ENCODE assay signal across 9 cellular contexts in the genomic region with DNA sequence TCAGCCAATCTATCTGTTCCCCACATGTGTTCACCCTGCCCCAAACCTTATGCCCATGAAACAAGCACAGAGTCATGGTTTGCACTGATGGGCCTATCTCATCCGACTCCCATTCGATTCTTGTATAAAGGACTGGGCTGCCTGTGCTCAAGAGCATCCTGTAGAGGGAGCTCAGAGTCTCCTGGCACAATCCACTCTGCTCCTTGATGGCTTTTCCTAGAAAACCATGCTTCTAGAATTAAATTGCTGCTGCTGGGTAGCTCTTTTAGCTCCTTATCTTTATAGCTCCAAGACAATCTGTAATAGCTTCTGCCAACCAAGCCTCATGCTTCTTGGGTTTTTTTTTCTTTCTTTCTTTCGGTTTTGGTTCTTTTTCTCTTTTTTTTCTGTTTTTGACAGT. TPM values are rescaled to one million over a fixed set of nuclear protein-coding genes. Genes with fewer than 3 reads are reported as not detected.
A peak's percentile ranks its signal among the peaks of the same experiment; 100 is the strongest.
DNase-seq lines count a peak whose midpoint lies in the region; ATAC-seq, FAIRE-seq and TF ChIP-seq lines count a peak whose summit lies in the region.
"Had no signal": no experiment of that assay in that cellular context is flagged by ENCODE, and none has a peak within 500 bp of the region (broad histone marks: within the 10 kb centered on the region; RNA-seq: fewer than 3 reads in every experiment).

No MANE protein-coding gene starts in this region.

- ATAC-seq in activated CD8-positive, alpha-beta T cell treated with anti-CD3 and anti-CD28 coated beads, Interleukin-2, amount 10 ng/mL, durations not matched to agents 7 days and 5 days = no peak
- ATAC-seq in HepG2 (peak; percentile 86), GM18868 (IDR thresholded peaks at IDR 0.05; ENCODE audit: unreplicated experiment) (no peak), HG02763 (IDR thresholded peaks at IDR 0.05; ENCODE audit: unreplicated experiment) (no peak)

- H3K4me1 Mint-ChIP-seq in activated CD8-positive, alpha-beta T cell treated with anti-CD3 and anti-CD28 coated beads, Interleukin-2, amount 10 ng/mL, durations not matched to agents 7 days and 5 days (ENCODE audit: low read depth) = peaks cover 9% of the 10 kb centered on the region
- peaks cover 8 to 10% of the 10 kb centered on the region in 2 donors for H3K4me1 Mint-ChIP-seq in immature natural killer cell

- no peak overlapping the region for H3K4me3 Mint-ChIP-seq in activated CD8-positive, alpha-beta T cell treated with anti-CD3 and anti-CD28 coated beads, Interleukin-2, amount 10 ng/mL, durations not matched to agents 7 days and 5 days
- H3K4me3 Mint-ChIP-seq in immature natural killer cell = no peak overlapping the region
- H3K4me3 Mint-ChIP-seq: activated CD4-positive, alpha-beta T cell treated with anti-CD3 and anti-CD28 coated beads, Interleukin-2, amount 10 ng/mL, durations not matched to agents 7 days and 5 days had no signal

- no peaks in the 10 kb centered on the region for H3K9me3 Mint-ChIP-seq in activated CD8-positive, alpha-beta T cell treated with anti-CD3 and anti-CD28 coated beads, Interleukin-2, amount 10 ng/mL, durations not matched to agents 7 days and 5 days (ENCODE audit: insufficient read depth)
- no peaks in the 10 kb centered on the region for H3K9me3 Mint-ChIP-seq in immature natural killer cell
- H3K9me3 Mint-ChIP-seq: activated CD4-positive, alpha-beta T cell treated with anti-CD3 and anti-CD28 coated beads, Interleukin-2, amount 10 ng/mL, durations not matched to agents 7 days and 5 days had no signal

- CTCF ChIA-PET in activated CD8-positive, alpha-beta T cell treated with anti-CD3 and anti-CD28 coated beads, Interleukin-2, amount 10 ng/mL, durations not matched to agents 7 days and 5 days (lab: Charles Lee) = interaction anchor here (1.1 to 1.5 kb wide), 2 partner anchors 17 to 21 kb away, joined by 3 read pairs; no protein-coding TSS in a partner anchor
- CTCF ChIA-PET in HepG2 (lab: Yijun Ruan, JAX; ENCODE audit: low intra/inter-chr PET ratio, low total read pairs) = interaction anchor here (1.6 to 1.7 kb wide), 3 partner anchors 21 to 166 kb away, joined by 5 to 10 read pairs (median 10); no protein-coding TSS in a partner anchor

- TF ChIP-seq RAD21 in HepG2 (CRISPR knock-in tag; IDR thresholded peaks at IDR 0.05) = peak; percentile 53; the same call in 1 of the 2 replicates

- peaks cover 4% of the 10 kb centered on the region for H3K4me1 ChIP-seq in KMS-11 (ENCODE audit: low read depth, poor library complexity, severe bottlenecking)
- peaks cover 18% of the 10 kb centered on the region for H3K4me1 ChIP-seq in HepG2 (ENCODE audit: insufficient read depth, low read length)
- H3K4me1 ChIP-seq in stomach = peaks cover 5 to 9% (median 8%) of the 10 kb centered on the region in 4 donors

- intact Hi-C loops in HepG2 (cut with micrococcal nuclease; ENCODE audit: unreplicated experiment) (loop anchor here (1.0 kb wide), 1 partner anchor 132 kb away; no protein-coding TSS in a partner anchor), stomach (cut with DNase I; ENCODE audit: low total_unique reads) (no loop called here)

- no peak for TF ChIP-seq EP300 in HepG2 (IDR thresholded peaks at IDR 0.05; ENCODE audit: low read depth in 2 of 2, low read length in 2 of 2)
- TF ChIP-seq EP300 in HepG2 (CRISPR knock-in tag; IDR thresholded peaks at IDR 0.05; ENCODE audit: borderline replicate concordance) = no peak
- no peak for TF ChIP-seq EP300 in stomach (IDR thresholded peaks at IDR 0.05)

- H3K9me3 ChIP-seq in HepG2 (ENCODE audit: low read length) (no peaks in the 10 kb centered on the region), stomach (no peaks in the 10 kb centered on the region)

- POLR2A ChIA-PET in activated CD8-positive, alpha-beta T cell treated with anti-CD3 and anti-CD28 coated beads, Interleukin-2, amount 10 ng/mL, durations not matched to agents 7 days and 5 days (lab: Charles Lee) = no interaction called here
- POLR2A ChIA-PET in HepG2 (lab: Yijun Ruan, JAX) = interaction anchor here (1.6 kb wide), 1 partner anchor 17 kb away, joined by 8 read pairs; the partner anchor contains the start of gene ZNF23

- peak; percentile 1; the same call in 1 of the 2 replicates for TF ChIP-seq CTCF in KMS-11 (conservative IDR thresholded peaks at IDR 0.05; ENCODE audit: low read depth, low read length)
- peak; percentile 70 for TF ChIP-seq CTCF in HepG2 (CRISPR knock-in tag; IDR thresholded peaks at IDR 0.05)
- no peak for TF ChIP-seq CTCF in stomach (IDR thresholded peaks at IDR 0.05)

- H3K36me3 Mint-ChIP-seq in activated CD8-positive, alpha-beta T cell treated with anti-CD3 and anti-CD28 coated beads, Interleukin-2, amount 10 ng/mL, durations not matched to agents 7 days and 5 days (ENCODE audit: low read depth) = no peaks in the 10 kb centered on the region
- peaks cover 21 to 31% (median 27%) of the 10 kb centered on the region in 3 donors for H3K36me3 Mint-ChIP-seq in immature natural killer cell

- peak; percentile 77 for FAIRE-seq in HepG2 (lab: Jason Lieb, UNC)

- H4K20me1 ChIP-seq in KMS-11 (ENCODE audit: insufficient read depth) (no peaks in the 10 kb centered on the region), HepG2 (ENCODE audit: insufficient read depth, low read length) (no peaks in the 10 kb centered on the region)

- DNase-seq in DMS114 treated with DMSO at 0.1 percent for 48 hours (lab: John Stamatoyannopoulos, UW; ENCODE audit: unreplicated experiment) (peak; percentile 37), HepG2 (ENCODE audit: low spot score) (peak; percentile 55), immature natural killer cell (no peak), stomach (no peak)
- peak; percentile 23 for DNase-seq in activated CD8-positive, alpha-beta T cell treated with anti-CD3 and anti-CD28 coated beads, Interleukin-2, amount 10 ng/mL, durations not matched to agents 7 days and 5 days
- DNase-seq: activated CD4-positive, alpha-beta T cell treated with anti-CD3 and anti-CD28 coated beads, Interleukin-2, amount 10 ng/mL, durations not matched to agents 7 days and 5 days had no signal

- 57% methylated on average over 3 of the region's 3 CpGs for WGBS in HepG2 (ENCODE audit: low lambda C conversion rate)
- WGBS in stomach, 5 donors = 50 to 69% (median 52%) methylated on average over 3 of the region's 3 CpGs

- TF ChIP-seq POLR2A in HepG2 (IDR thresholded peaks at IDR 0.05; ENCODE audit: insufficient read depth in 1 of 2, low read depth in 2 of 2, low read length in 2 of 2) = no peak
- no peak for TF ChIP-seq POLR2A in stomach (IDR thresholded peaks at IDR 0.05)

- H3K79me2 ChIP-seq in KMS-11 (ENCODE audit: insufficient read depth, low read depth) = no peaks in the 10 kb centered on the region
- peaks cover 3% of the 10 kb centered on the region for H3K79me2 ChIP-seq in HepG2 (ENCODE audit: insufficient read depth, low read length)

- H2AFZ ChIP-seq in KMS-11 (ENCODE audit: low read depth) (no peak overlapping the region), HepG2 (ENCODE audit: low read length) (no peak overlapping the region)

- H3K36me3 ChIP-seq in KMS-11 (ENCODE audit: insufficient read depth) (no peaks in the 10 kb centered on the region), HepG2 (replicated peaks in 1 of 2; ENCODE audit: control insufficient read depth in 1 of 2, insufficient read depth in 2 of 2, low read length in 2 of 2) (peaks cover 9 to 30% of the 10 kb centered on the region in 2 experiments), stomach (peaks cover 15 to 45% (median 45%) of the 10 kb centered on the region in 4 donors)

- no peak overlapping the region for H3K4me2 ChIP-seq in KMS-11
- H3K4me2 ChIP-seq in HepG2 (ENCODE audit: low read depth, low read length) = no peak overlapping the region

- H3K27ac ChIP-seq in KMS-11 (no peak overlapping the region), HepG2 (ENCODE audit: extremely low read length, insufficient read depth, low read length) (no peak overlapping the region), stomach (no peak overlapping the region)

- BruUV-seq in HepG2 (replicated peaks; lab: Mats Ljungman, UMichigan) = no TSS peak

- in situ Hi-C loops in HepG2 (cut with HindIII; ENCODE audit: extremely low pct_ligation_motif_present, low pct_unique_long_range_greater_than_20kb) = no loop called here

- H3K9ac ChIP-seq in KMS-11 (no peak overlapping the region), HepG2 (ENCODE audit: insufficient read depth, low read depth, low read length) (no peak overlapping the region)

- H3K27me3 Mint-ChIP-seq in activated CD8-positive, alpha-beta T cell treated with anti-CD3 and anti-CD28 coated beads, Interleukin-2, amount 10 ng/mL, durations not matched to agents 7 days and 5 days (ENCODE audit: low read depth) = no peaks in the 10 kb centered on the region
- H3K27me3 Mint-ChIP-seq in immature natural killer cell (ENCODE audit: low read depth in 3 of 3) = peaks cover under 1 to 7% (median 6%) of the 10 kb centered on the region in 3 donors
- H3K27me3 Mint-ChIP-seq: activated CD4-positive, alpha-beta T cell treated with anti-CD3 and anti-CD28 coated beads, Interleukin-2, amount 10 ng/mL, durations not matched to agents 7 days and 5 days had no signal

- H3K4me3 ChIP-seq in KMS-11 (IDR thresholded peaks at IDR 0.05; ENCODE audit: insufficient read depth, low read depth, low read length) = no peak overlapping the region
- H3K4me3 ChIP-seq in HepG2 (replicated peaks in 1 of 3; ENCODE audit: insufficient read depth in 1 of 3, low read depth in 2 of 3, low read length in 3 of 3) = no peak overlapping the region
- H3K4me3 ChIP-seq in stomach = no peak overlapping the region

- H3K27me3 ChIP-seq in KMS-11 (ENCODE audit: insufficient read depth, low read depth) = no peaks in the 10 kb centered on the region
- no peaks in the 10 kb centered on the region; a peak in 1 of 5 replicates for H3K27me3 ChIP-seq in HepG2 (ENCODE audit: control insufficient read depth in 1 of 2, insufficient read depth in 2 of 2, low read length in 2 of 2)
- no peaks in the 10 kb centered on the region for H3K27me3 ChIP-seq in stomach

- no peak overlapping the region for H3K27ac Mint-ChIP-seq in activated CD8-positive, alpha-beta T cell treated with anti-CD3 and anti-CD28 coated beads, Interleukin-2, amount 10 ng/mL, durations not matched to agents 7 days and 5 days
- peak overlapping the region in 1 of 6 donors; percentile 19 for H3K27ac Mint-ChIP-seq in immature natural killer cell
- H3K27ac Mint-ChIP-seq: activated CD4-positive, alpha-beta T cell treated with anti-CD3 and anti-CD28 coated beads, Interleukin-2, amount 10 ng/mL, durations not matched to agents 7 days and 5 days had no signal

RNA-seq across cellular contexts. Expression of gene ZNF19, which starts 9.7 kb away (rescaled TPM):
- total RNA-seq in activated CD8-positive, alpha-beta T cell treated with anti-CD3 and anti-CD28 coated beads, Interleukin-2, amount 10 ng/mL, durations not matched to agents 7 days and 5 days = 1 to 10 TPM; 2.7 TPM
- 4.6 and 5.8 TPM in 2 replicates for total RNA-seq in HepG2 (2016; rRNA removed; fragmentation: Illumina TruSeq; extraction: Trizol)
- 2.1 and 4.1 TPM in 2 replicates for total RNA-seq in HepG2 (2016; cell fraction: cytosol; rRNA removed; fragmentation: Illumina TruSeq; extraction: Trizol; ENCODE audit: low read depth)
- 4.1 and 5.9 TPM in 2 replicates for total RNA-seq in HepG2 (2016; cell fraction: insoluble cytoplasmic fraction; rRNA removed; fragmentation: Illumina TruSeq; extraction: Trizol)
- total RNA-seq in HepG2 (2016; cell fraction: membrane; rRNA removed; fragmentation: Illumina TruSeq; extraction: Trizol) = 5.0 and 5.7 TPM in 2 replicates
- total RNA-seq in HepG2 (2016; cell fraction: nucleus; rRNA removed; fragmentation: Illumina TruSeq; extraction: Trizol) = 9.4 and 10.8 TPM in 2 replicates
- polyA plus RNA-seq in HepG2 (2011; rRNA removed) = 3.2 and 3.7 TPM in 2 replicates
- polyA plus RNA-seq in HepG2 (2011; cell fraction: cytosol; rRNA removed) = 1.4 and 1.9 TPM in 2 replicates
- polyA plus RNA-seq in HepG2 (2011; cell fraction: nucleus; rRNA removed) = 6.9 and 16.9 TPM in 2 replicates
- 3.5 and 3.9 TPM in 2 replicates for polyA plus RNA-seq in HepG2 (2012)
- polyA plus RNA-seq in HepG2 (2016; cell fraction: cytosol; fragmentation: Illumina TruSeq; extraction: Trizol; ENCODE audit: low read depth) = 0.70 and 0.83 TPM in 2 replicates
- 2.9 and 3.0 TPM in 2 replicates for polyA plus RNA-seq in HepG2 (2016; cell fraction: insoluble cytoplasmic fraction; fragmentation: Illumina TruSeq; extraction: Trizol; ENCODE audit: low read depth)
- 1.4 and 1.8 TPM in 2 replicates for polyA plus RNA-seq in HepG2 (2016; cell fraction: membrane; fragmentation: Illumina TruSeq; extraction: Trizol; ENCODE audit: low read depth)
- polyA plus RNA-seq in HepG2 (2016; cell fraction: nucleus; fragmentation: Illumina TruSeq; extraction: Trizol; ENCODE audit: insufficient read depth, low read depth) = 5.9 and 7.3 TPM in 2 replicates
- 2.3 and 5.0 TPM in 2 replicates for polyA minus RNA-seq in HepG2 (2011; rRNA and poly(A)+ RNA removed; ENCODE audit: low replicate concordance)
- polyA minus RNA-seq in HepG2 (2011; cell fraction: cytosol; rRNA and poly(A)+ RNA removed) = 2.3 and 2.4 TPM in 2 replicates
- polyA minus RNA-seq in HepG2 (2011; cell fraction: nucleus; rRNA and poly(A)+ RNA removed) = 20.5 and 25.0 TPM in 2 replicates
- 1 to 10 TPM in 2 of 3 donors, under 1 TPM in 1; 0.21 to 3.4 (median 1.2) TPM for polyA plus RNA-seq in immature natural killer cell
- 1 to 10 TPM in 4 of 5 donors, not detected in 1; 2.2 to 6.8 (median 4.3) TPM for total RNA-seq in stomach
- polyA plus RNA-seq in stomach = 1 to 10 TPM; 1.1 to 2.0 (median 1.8) TPM

RNA-seq across cellular contexts. Expression of gene ZNF23, which starts 17.4 kb away (rescaled TPM):
- total RNA-seq in activated CD8-positive, alpha-beta T cell treated with anti-CD3 and anti-CD28 coated beads, Interleukin-2, amount 10 ng/mL, durations not matched to agents 7 days and 5 days = 1 to 10 TPM; 7.9 to 8.7 TPM
- total RNA-seq in HepG2 (2016; rRNA removed; fragmentation: Illumina TruSeq; extraction: Trizol) (12.2 and 14.0 TPM in 2 replicates), stomach (10 to 100 TPM in 1 of 5 donors, 1 to 10 TPM in 4; 1.2 to 52.6 (median 3.6) TPM)
- total RNA-seq in HepG2 (2016; cell fraction: cytosol; rRNA removed; fragmentation: Illumina TruSeq; extraction: Trizol; ENCODE audit: low read depth) = 3.5 and 3.6 TPM in 2 replicates
- total RNA-seq in HepG2 (2016; cell fraction: insoluble cytoplasmic fraction; rRNA removed; fragmentation: Illumina TruSeq; extraction: Trizol) = 13.3 and 16.5 TPM in 2 replicates
- total RNA-seq in HepG2 (2016; cell fraction: membrane; rRNA removed; fragmentation: Illumina TruSeq; extraction: Trizol) = 10.1 and 11.2 TPM in 2 replicates
- total RNA-seq in HepG2 (2016; cell fraction: nucleus; rRNA removed; fragmentation: Illumina TruSeq; extraction: Trizol) = 10.9 and 15.4 TPM in 2 replicates
- polyA plus RNA-seq in HepG2 (2011; rRNA removed) (8.6 and 9.0 TPM in 2 replicates), immature natural killer cell (1 to 10 TPM; 4.3 to 8.1 (median 5.4) TPM), stomach (1 to 10 TPM; 5.3 to 8.6 (median 5.7) TPM)
- polyA plus RNA-seq in HepG2 (2011; cell fraction: cytosol; rRNA removed) = 4.5 and 5.9 TPM in 2 replicates
- 20.0 and 26.0 TPM in 2 replicates for polyA plus RNA-seq in HepG2 (2011; cell fraction: nucleus; rRNA removed)
- polyA plus RNA-seq in HepG2 (2012) = 9.4 and 12.6 TPM in 2 replicates
- polyA plus RNA-seq in HepG2 (2016; cell fraction: cytosol; fragmentation: Illumina TruSeq; extraction: Trizol; ENCODE audit: low read depth) = 3.0 and 4.3 TPM in 2 replicates
- 13.3 and 14.9 TPM in 2 replicates for polyA plus RNA-seq in HepG2 (2016; cell fraction: insoluble cytoplasmic fraction; fragmentation: Illumina TruSeq; extraction: Trizol; ENCODE audit: low read depth)
- 6.6 and 7.5 TPM in 2 replicates for polyA plus RNA-seq in HepG2 (2016; cell fraction: membrane; fragmentation: Illumina TruSeq; extraction: Trizol; ENCODE audit: low read depth)
- 23.3 and 26.4 TPM in 2 replicates for polyA plus RNA-seq in HepG2 (2016; cell fraction: nucleus; fragmentation: Illumina TruSeq; extraction: Trizol; ENCODE audit: insufficient read depth, low read depth)
- 3.7 and 8.1 TPM in 2 replicates for polyA minus RNA-seq in HepG2 (2011; rRNA and poly(A)+ RNA removed; ENCODE audit: low replicate concordance)
- 2.6 and 3.8 TPM in 2 replicates for polyA minus RNA-seq in HepG2 (2011; cell fraction: cytosol; rRNA and poly(A)+ RNA removed)
- polyA minus RNA-seq in HepG2 (2011; cell fraction: nucleus; rRNA and poly(A)+ RNA removed) = 14.2 and 15.2 TPM in 2 replicates

RNA-seq across cellular contexts. Expression of gene TLE7, which starts 37.6 kb away (rescaled TPM):
- total RNA-seq in activated CD8-positive, alpha-beta T cell treated with anti-CD3 and anti-CD28 coated beads, Interleukin-2, amount 10 ng/mL, durations not matched to agents 7 days and 5 days = not detected
- total RNA-seq in HepG2 (2016; rRNA removed; fragmentation: Illumina TruSeq; extraction: Trizol) = not detected in 2 replicates
- not detected in 2 replicates for total RNA-seq in HepG2 (2016; cell fraction: cytosol; rRNA removed; fragmentation: Illumina TruSeq; extraction: Trizol; ENCODE audit: low read depth)
- not detected in 2 replicates for total RNA-seq in HepG2 (2016; cell fraction: insoluble cytoplasmic fraction; rRNA removed; fragmentation: Illumina TruSeq; extraction: Trizol)
- not detected in 2 replicates for total RNA-seq in HepG2 (2016; cell fraction: membrane; rRNA removed; fragmentation: Illumina TruSeq; extraction: Trizol)
- not detected in 2 replicates for total RNA-seq in HepG2 (2016; cell fraction: nucleus; rRNA removed; fragmentation: Illumina TruSeq; extraction: Trizol)
- polyA plus RNA-seq in HepG2 (2011; rRNA removed) = not detected in 2 replicates
- polyA plus RNA-seq in HepG2 (2011; cell fraction: cytosol; rRNA removed) = not detected in 2 replicates
- polyA plus RNA-seq in HepG2 (2011; cell fraction: nucleus; rRNA removed) = 0.10 TPM in 1 of 2 replicates, not detected in the other
- polyA plus RNA-seq in HepG2 (2012) = not detected in 2 replicates
- not detected in 2 replicates for polyA plus RNA-seq in HepG2 (2016; cell fraction: cytosol; fragmentation: Illumina TruSeq; extraction: Trizol; ENCODE audit: low read depth)
- polyA plus RNA-seq in HepG2 (2016; cell fraction: insoluble cytoplasmic fraction; fragmentation: Illumina TruSeq; extraction: Trizol; ENCODE audit: low read depth) = not detected in 2 replicates
- not detected in 2 replicates for polyA plus RNA-seq in HepG2 (2016; cell fraction: membrane; fragmentation: Illumina TruSeq; extraction: Trizol; ENCODE audit: low read depth)
- polyA plus RNA-seq in HepG2 (2016; cell fraction: nucleus; fragmentation: Illumina TruSeq; extraction: Trizol; ENCODE audit: insufficient read depth, low read depth) = not detected in 2 replicates
- polyA minus RNA-seq in HepG2 (2011; rRNA and poly(A)+ RNA removed; ENCODE audit: low replicate concordance) = not detected in 2 replicates
- polyA minus RNA-seq in HepG2 (2011; cell fraction: cytosol; rRNA and poly(A)+ RNA removed) = not detected in 2 replicates
- polyA minus RNA-seq in HepG2 (2011; cell fraction: nucleus; rRNA and poly(A)+ RNA removed) = not detected in 2 replicates
- not detected for polyA plus RNA-seq in immature natural killer cell
- total RNA-seq in stomach = not detected
- polyA plus RNA-seq in stomach = not detected
- total RNA-seq: activated CD4-positive, alpha-beta T cell treated with anti-CD3 and anti-CD28 coated beads, Interleukin-2, amount 10 ng/mL, durations not matched to agents 7 days and 5 days had no signal

RNA-seq across cellular contexts. Expression of gene CHST4, which starts 46.8 kb away (rescaled TPM):
- total RNA-seq in activated CD8-positive, alpha-beta T cell treated with anti-CD3 and anti-CD28 coated beads, Interleukin-2, amount 10 ng/mL, durations not matched to agents 7 days and 5 days = not detected
- total RNA-seq in HepG2 (2016; rRNA removed; fragmentation: Illumina TruSeq; extraction: Trizol) (not detected in 2 replicates), stomach (not detected)
- not detected in 2 replicates for total RNA-seq in HepG2 (2016; cell fraction: cytosol; rRNA removed; fragmentation: Illumina TruSeq; extraction: Trizol; ENCODE audit: low read depth)
- not detected in 2 replicates for total RNA-seq in HepG2 (2016; cell fraction: insoluble cytoplasmic fraction; rRNA removed; fragmentation: Illumina TruSeq; extraction: Trizol)
- total RNA-seq in HepG2 (2016; cell fraction: membrane; rRNA removed; fragmentation: Illumina TruSeq; extraction: Trizol) = not detected in 2 replicates
- not detected in 2 replicates for total RNA-seq in HepG2 (2016; cell fraction: nucleus; rRNA removed; fragmentation: Illumina TruSeq; extraction: Trizol)
- polyA plus RNA-seq in HepG2 (2011; rRNA removed) (not detected in 2 replicates), immature natural killer cell (not detected), stomach (not detected)
- polyA plus RNA-seq in HepG2 (2011; cell fraction: cytosol; rRNA removed) = not detected in 2 replicates
- not detected in 2 replicates for polyA plus RNA-seq in HepG2 (2011; cell fraction: nucleus; rRNA removed)
- polyA plus RNA-seq in HepG2 (2012) = not detected in 2 replicates
- not detected in 2 replicates for polyA plus RNA-seq in HepG2 (2016; cell fraction: cytosol; fragmentation: Illumina TruSeq; extraction: Trizol; ENCODE audit: low read depth)
- not detected in 2 replicates for polyA plus RNA-seq in HepG2 (2016; cell fraction: insoluble cytoplasmic fraction; fragmentation: Illumina TruSeq; extraction: Trizol; ENCODE audit: low read depth)
- not detected in 2 replicates for polyA plus RNA-seq in HepG2 (2016; cell fraction: membrane; fragmentation: Illumina TruSeq; extraction: Trizol; ENCODE audit: low read depth)
- polyA plus RNA-seq in HepG2 (2016; cell fraction: nucleus; fragmentation: Illumina TruSeq; extraction: Trizol; ENCODE audit: insufficient read depth, low read depth) = not detected in 2 replicates
- not detected in 2 replicates for polyA minus RNA-seq in HepG2 (2011; rRNA and poly(A)+ RNA removed; ENCODE audit: low replicate concordance)
- polyA minus RNA-seq in HepG2 (2011; cell fraction: cytosol; rRNA and poly(A)+ RNA removed) = not detected in 2 replicates
- polyA minus RNA-seq in HepG2 (2011; cell fraction: nucleus; rRNA and poly(A)+ RNA removed) = not detected in 2 replicates
- total RNA-seq: activated CD4-positive, alpha-beta T cell treated with anti-CD3 and anti-CD28 coated beads, Interleukin-2, amount 10 ng/mL, durations not matched to agents 7 days and 5 days had no signal

Comparison
In these comparisons a context has a peak if more than half of its experiments do, and no peak if none do; other contexts are left out.
1. DNase-seq: peak in DMS114 treated with DMSO at 0.1 percent for 48 hours (single experiment), activated CD8-positive, alpha-beta T cell treated with anti-CD3 and anti-CD28 coated beads, Interleukin-2, amount 10 ng/mL, durations not matched to agents 7 days and 5 days (single experiment) and HepG2 (single experiment); none in immature natural killer cell (0 of 3) and stomach (single experiment).
2. CTCF ChIP-seq: peak in KMS-11 (single experiment) and HepG2 (single experiment); none in stomach (0 of 7).